In genomic region chrX:134172588-134173259, GRCh38 we compare ENCODE assay signal across 8 cellular contexts.
DNase-seq lines count a peak whose midpoint lies in the region; ATAC-seq and TF ChIP-seq lines count a peak whose summit lies in the region.

No MANE protein-coding gene starts in this region.

- intact Hi-C loops in ascending aorta (cut with DNase I), result no loop called here

- H3K27ac ChIP-seq in ascending aorta (no peak overlapping the region), smooth muscle cell (ENCODE audit: low read depth) (no peak overlapping the region)

- no peak for DNase-seq in AG04449 (ENCODE audit: low read depth, low spot score)
- peak; percentile 25 for DNase-seq in GM20000 (ENCODE audit: low spot score)
- DNase-seq in OCI-M1 (lab: John Stamatoyannopoulos, UW), result peak; percentile 16
- no peak for DNase-seq in ascending aorta (ENCODE audit: low spot score in 2 of 2)
- no peak for DNase-seq in smooth muscle cell (lab: John Stamatoyannopoulos, UW; ENCODE audit: unreplicated experiment)
- no peak for DNase-seq in NCI-H128 (lab: John Stamatoyannopoulos, UW; ENCODE audit: unreplicated experiment)

- POLR2A ChIA-PET in AG04449 (lab: Yijun Ruan, JAX), result no interaction called here

- H2AFZ ChIP-seq in smooth muscle cell (ENCODE audit: low read depth), result peak overlapping the region; percentile 59

- peaks cover 3% of the 10 kb centered on the region for H3K27me3 ChIP-seq in ascending aorta
- peaks cover 36% of the 10 kb centered on the region for H3K27me3 ChIP-seq in smooth muscle cell (ENCODE audit: low read depth)

- peak overlapping the region; percentile 91 for H3K4me2 ChIP-seq in smooth muscle cell

- H4K20me1 ChIP-seq in smooth muscle cell (ENCODE audit: low read depth), result no peaks in the 10 kb centered on the region

- H3K4me3 ChIP-seq in AG04449 (ENCODE audit: low read depth, low read length), result peak overlapping the region; percentile 40
- H3K4me3 ChIP-seq in ascending aorta, result peak overlapping the region; percentile 42 to 57
- H3K4me3 ChIP-seq in iPS-18c (ENCODE audit: insufficient read depth, low read depth, low read length), result peak overlapping the region; percentile 49
- peak overlapping the region; percentile 62 for H3K4me3 ChIP-seq in smooth muscle cell

- CTCF ChIA-PET in AG04449 (lab: Yijun Ruan, JAX), result no interaction called here

- H3K9ac ChIP-seq in smooth muscle cell (ENCODE audit: low read depth), result no peak overlapping the region

- H3K79me2 ChIP-seq in smooth muscle cell (ENCODE audit: low read depth), result no peaks in the 10 kb centered on the region

- no peak for ATAC-seq in HG03025 (IDR thresholded peaks at IDR 0.05; ENCODE audit: low FRiP score, unreplicated experiment)

- H3K36me3 ChIP-seq in ascending aorta (no peaks in the 10 kb centered on the region), smooth muscle cell (ENCODE audit: low read depth) (no peaks in the 10 kb centered on the region)

- H3F3A ChIP-seq in smooth muscle cell (ENCODE audit: low read depth), result no peaks in the 10 kb centered on the region

- WGBS in smooth muscle cell (ENCODE audit: low lambda C conversion rate), result 32% methylated on average over 50 of the region's 51 CpGs

- no peak for TF ChIP-seq CTCF in AG04449 (IDR thresholded peaks at IDR 0.05; ENCODE audit: insufficient read depth, low read length, missing control alignments)
- no peak for TF ChIP-seq CTCF in GM20000 (IDR thresholded peaks at IDR 0.05; ENCODE audit: extremely low read depth, missing control alignments)
- no peak for TF ChIP-seq CTCF in ascending aorta (IDR thresholded peaks at IDR 0.05)
- no peak for TF ChIP-seq CTCF in smooth muscle cell (IDR thresholded peaks at IDR 0.05; ENCODE audit: borderline replicate concordance, insufficient read depth, poor library complexity, severe bottlenecking)

- H3K4me1 ChIP-seq in ascending aorta (peaks cover 0 to 2% of the 10 kb centered on the region in 2 donors), smooth muscle cell (ENCODE audit: low read depth) (peaks cover 14% of the 10 kb centered on the region)

- H3K9me3 ChIP-seq in ascending aorta, result no peaks in the 10 kb centered on the region
- H3K9me3 ChIP-seq in iPS-18c (ENCODE audit: control insufficient read depth, insufficient read depth, low read length), result peaks cover 3% of the 10 kb centered on the region
- H3K9me3 ChIP-seq in smooth muscle cell (replicated peaks; ENCODE audit: low read depth), result no peaks in the 10 kb centered on the region

Comparison
In these comparisons a context has a peak if more than half of its experiments do, and no peak if none do; other contexts are left out.
1. DNase-seq: peak in GM20000 (single experiment) and OCI-M1 (single experiment); none in AG04449 (single experiment), ascending aorta (0 of 2), smooth muscle cell (single experiment) and NCI-H128 (single experiment).
2. Peak in every context shown above with its lines, with median percentiles within 50 percentile points of each other: H3K4me3 ChIP-seq.